33 cellular contexts compared by ENCODE assay signal in genomic region chr20:13034115-13034514, GRCh38.
"Had no signal": no experiment of that assay in that cellular context is flagged by ENCODE, and none has a peak within 500 bp of the region (broad histone marks: within the 10 kb centered on the region; RNA-seq: fewer than 3 reads in every experiment).

No MANE protein-coding gene starts in this region.

- H3K27me3 Mint-ChIP-seq: activated CD4-positive, alpha-beta T cell treated with anti-CD3 and anti-CD28 coated beads, Interleukin-2, amount 10 ng/mL, durations not matched to agents 24 days and 14 days; activated naive CD8-positive, alpha-beta T cell treated with anti-CD3 and anti-CD28 coated beads for 36 hours; central memory CD8-positive, alpha-beta T cell had no signal

- DNase-seq: activated CD4-positive, alpha-beta T cell treated with anti-CD3 and anti-CD28 coated beads, Interleukin-2, amount 10 ng/mL, durations not matched to agents 24 days and 14 days; activated CD4-positive, alpha-beta T cell treated with anti-CD3 and anti-CD28 coated beads, Interleukin-2, amount 50 U/mL, for 48 hours; activated CD4-positive, CD25-positive, alpha-beta regulatory T cell; activated CD8-positive, alpha-beta T cell treated with anti-CD3 and anti-CD28 coated beads, Interleukin-2, amount 10 ng/mL, durations not matched to agents 7 days and 5 days; activated effector memory CD4-positive, alpha-beta T cell treated with Interleukin-2 at 50 U/mL for 16 hours; activated naive CD4-positive, alpha-beta T cell treated with anti-CD3 and anti-CD28 coated beads, Interleukin-2, amount 50 U/mL, for 16 hours; activated naive CD8-positive, alpha-beta T cell treated with anti-CD3 and anti-CD28 coated beads for 36 hours; activated T-cell treated with anti-CD3 and anti-CD28 coated beads, Interleukin-2, amount 50 U/mL, for 4 hours; amniotic stem cell; aorta; brain microvascular endothelial cell; Karpas-422; MM.1S; MV-4-11; NCI-H1092; NCI-H1436 treated with DMSO at 0.1 percent for 48 hours; NCI-H1694 treated with DMSO at 0.1 percent for 48 hours; NCI-H2029; NCI-H345; NCI-H524 treated with DMSO at 0.1 percent for 48 hours; PC-9; SIG-M5; SW 1271; T-helper 1 cell; T-helper 2 cell; T-helper 9 cell; WERI-Rb-1 had no signal

- H3K4me3 ChIP-seq: cardiac muscle cell, PC-9 had no signal

- FAIRE-seq: RCC 7860 had no signal

- H3K27ac Mint-ChIP-seq: activated CD4-positive, alpha-beta T cell treated with anti-CD3 and anti-CD28 coated beads, Interleukin-2, amount 10 ng/mL, durations not matched to agents 24 days and 14 days; activated CD8-positive, alpha-beta T cell treated with anti-CD3 and anti-CD28 coated beads, Interleukin-2, amount 10 ng/mL, durations not matched to agents 7 days and 5 days; activated naive CD8-positive, alpha-beta T cell treated with anti-CD3 and anti-CD28 coated beads for 36 hours had no signal

- H3K4me2 ChIP-seq: PC-9 had no signal

- H3K36me3 Mint-ChIP-seq: activated naive CD8-positive, alpha-beta T cell treated with anti-CD3 and anti-CD28 coated beads for 36 hours had no signal

- ATAC-seq: activated CD8-positive, alpha-beta T cell treated with anti-CD3 and anti-CD28 coated beads, Interleukin-2, amount 10 ng/mL, durations not matched to agents 7 days and 5 days; activated T-cell treated with anti-CD3 and anti-CD28 coated beads, Interleukin-2, amount 50 U/mL, for 4 hours; Right ventricle myocardium inferior; SK-N-SH treated with all-trans-retinoic acid at 6 μM for 48 hours had no signal

- H3K4me3 Mint-ChIP-seq: activated CD4-positive, alpha-beta T cell treated with anti-CD3 and anti-CD28 coated beads, Interleukin-2, amount 10 ng/mL, durations not matched to agents 24 days and 14 days; activated CD8-positive, alpha-beta T cell treated with anti-CD3 and anti-CD28 coated beads, Interleukin-2, amount 10 ng/mL, durations not matched to agents 7 days and 5 days; activated naive CD8-positive, alpha-beta T cell treated with anti-CD3 and anti-CD28 coated beads for 36 hours; activated T-cell treated with anti-CD3 and anti-CD28 coated beads, Interleukin-2, amount 50 U/mL, for 4 hours; central memory CD8-positive, alpha-beta T cell had no signal

- H2AFZ ChIP-seq: PC-9 had no signal

- H3K36me3 ChIP-seq: brain microvascular endothelial cell, cardiac muscle cell, WERI-Rb-1 had no signal

- H3K4me1 Mint-ChIP-seq: activated CD4-positive, alpha-beta T cell treated with anti-CD3 and anti-CD28 coated beads, Interleukin-2, amount 10 ng/mL, durations not matched to agents 24 days and 14 days; activated naive CD8-positive, alpha-beta T cell treated with anti-CD3 and anti-CD28 coated beads for 36 hours; central memory CD8-positive, alpha-beta T cell had no signal

- H3K27me3 ChIP-seq: brain microvascular endothelial cell, cardiac muscle cell had no signal

- H3K27ac ChIP-seq: brain microvascular endothelial cell, cardiac muscle cell, PC-9, RWPE1, WERI-Rb-1 had no signal

- H3K9me3 Mint-ChIP-seq: activated naive CD8-positive, alpha-beta T cell treated with anti-CD3 and anti-CD28 coated beads for 36 hours; activated T-cell treated with anti-CD3 and anti-CD28 coated beads, Interleukin-2, amount 50 U/mL, for 4 hours had no signal
